Comparison of ENCODE assay signal across 14 cellular contexts in the genomic region with DNA sequence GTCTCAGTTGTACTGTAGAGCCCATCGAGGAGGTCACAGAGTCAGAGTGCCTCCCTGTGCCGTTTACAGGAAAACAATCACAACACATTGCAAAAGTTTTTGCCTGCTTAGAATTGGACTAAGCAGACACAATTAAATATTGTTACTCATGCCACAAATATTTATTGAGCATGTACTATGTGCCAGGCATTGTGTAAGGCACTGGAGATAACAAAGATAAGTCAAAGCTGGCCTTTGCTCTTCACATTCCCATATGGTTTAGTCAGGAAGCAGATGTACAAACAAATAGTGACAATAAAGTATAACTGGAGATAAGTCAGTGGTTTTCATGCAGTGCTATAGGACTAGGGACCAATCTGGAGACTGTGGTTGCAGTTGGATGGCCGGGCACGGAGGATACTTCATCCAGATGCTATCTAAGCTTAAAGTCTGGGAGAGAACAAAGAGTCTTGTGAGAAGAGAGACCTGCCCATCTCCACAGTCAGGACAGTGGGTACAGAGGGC.
DNase-seq lines count a peak whose midpoint lies in the region; ATAC-seq and TF ChIP-seq lines count a peak whose summit lies in the region.
"Had no signal": no experiment of that assay in that cellular context is flagged by ENCODE, and none has a peak within 500 bp of the region (broad histone marks: within the 10 kb centered on the region; RNA-seq: fewer than 3 reads in every experiment).

No MANE protein-coding gene starts in this region.

- H3K27me3 ChIP-seq in RWPE2 (ENCODE audit: insufficient read depth, poor library complexity, severe bottlenecking) (no peaks in the 10 kb centered on the region), mesendoderm (ENCODE audit: insufficient read depth, low read length, poor library complexity) (no peaks in the 10 kb centered on the region)
- H3K27me3 ChIP-seq: BLaER1 treated with 17β-estradiol and CSF1 and Interleukin-3, amounts not matched to agents 10 nM and 100 nM had no signal

- H3K79me2 ChIP-seq in mesendoderm (ENCODE audit: control insufficient read depth, insufficient read depth, low read length), result no peaks in the 10 kb centered on the region
- H3K79me2 ChIP-seq: parathyroid adenoma had no signal

- TF ChIP-seq CTCF in RWPE2 (IDR thresholded peaks at IDR 0.05; ENCODE audit: poor library complexity, severe bottlenecking), result no peak
- no peak for TF ChIP-seq CTCF in fibroblast of mammary gland (conservative IDR thresholded peaks at IDR 0.05; ENCODE audit: control insufficient read depth, insufficient read depth, low read depth, low read length)

- H3K4ac ChIP-seq in mesendoderm (ENCODE audit: low read depth, low read length), result no peak overlapping the region

- WGBS in mesendoderm (ENCODE audit: extremely low coverage, insufficient coverage, low lambda C conversion rate), result no CpG with 5 or more reads among the region's 4 CpGs

- H3K9me3 ChIP-seq in RWPE2 (ENCODE audit: severe bottlenecking), result no peaks in the 10 kb centered on the region
- H3K9me3 ChIP-seq: BLaER1 treated with 17β-estradiol and CSF1 and Interleukin-3, amounts not matched to agents 10 nM and 100 nM had no signal

- no peak overlapping the region for H2BK120ac ChIP-seq in mesendoderm (ENCODE audit: low read depth, low read length)

- no peaks in the 10 kb centered on the region for H3K79me1 ChIP-seq in mesendoderm (ENCODE audit: low read length)

- H3K23ac ChIP-seq in mesendoderm (ENCODE audit: low read length), result no peak overlapping the region

- no peak overlapping the region for H3K18ac ChIP-seq in mesendoderm (ENCODE audit: low read length)

- no peak overlapping the region for H4K5ac ChIP-seq in mesendoderm (ENCODE audit: low read length)

- H3K36me3 ChIP-seq in RWPE2 (ENCODE audit: low read depth), result no peaks in the 10 kb centered on the region
- H3K36me3 ChIP-seq in mesendoderm (ENCODE audit: control insufficient read depth, insufficient read depth, low read length), result no peaks in the 10 kb centered on the region
- H3K36me3 ChIP-seq: BLaER1 treated with 17β-estradiol and CSF1 and Interleukin-3, amounts not matched to agents 10 nM and 100 nM had no signal

- H3K27ac ChIP-seq in RWPE2 (ENCODE audit: poor library complexity, severe bottlenecking), result no peak overlapping the region
- no peak overlapping the region for H3K27ac ChIP-seq in mesendoderm (ENCODE audit: low read depth, low read length)
- H3K27ac ChIP-seq: BLaER1 treated with 17β-estradiol and CSF1 and Interleukin-3, amounts not matched to agents 10 nM and 100 nM; parathyroid adenoma had no signal

- no peak overlapping the region for H3K56ac ChIP-seq in mesendoderm (ENCODE audit: low read length)

- ATAC-seq in RWPE2 (ENCODE audit: low read depth), result peak; percentile 60
- no peak for ATAC-seq in GM21619 (IDR thresholded peaks at IDR 0.05; ENCODE audit: unreplicated experiment)
- ATAC-seq in HG02642 (IDR thresholded peaks at IDR 0.05; ENCODE audit: poor library complexity, unreplicated experiment), result no peak
- ATAC-seq in HG03571 (IDR thresholded peaks at IDR 0.05; ENCODE audit: unreplicated experiment), result no peak

- DNase-seq in GM04504 (ENCODE audit: low read depth) (peak; percentile 0), RWPE2 (ENCODE audit: low spot score) (no peak), fibroblast of mammary gland (ENCODE audit: low read depth) (peak; percentile 2), renal cortical epithelial cell (ENCODE audit: low read depth) (peak; percentile 57), mesendoderm (no peak)
- DNase-seq: activated CD4-positive, alpha-beta T cell treated with anti-CD3 and anti-CD28 coated beads for 1 hour; activated CD8-positive, alpha-beta memory T cell treated with anti-CD3 and anti-CD28 coated beads, Interleukin-2, amount 50 U/mL, for 48 hours; activated naive CD4-positive, alpha-beta T cell treated with Interleukin-2 at 50 U/mL for 16 hours; islet precursor cell had no signal

- no peak overlapping the region for H2BK5ac ChIP-seq in mesendoderm (ENCODE audit: low read length)

- no peak overlapping the region for H2BK15ac ChIP-seq in mesendoderm (replicated peaks; ENCODE audit: low read depth)

- no peak overlapping the region for H3K4me2 ChIP-seq in mesendoderm (ENCODE audit: low read length)
- H3K4me2 ChIP-seq: BLaER1 treated with 17β-estradiol and CSF1 and Interleukin-3, amounts not matched to agents 10 nM and 100 nM had no signal

- H2AK5ac ChIP-seq in mesendoderm (ENCODE audit: low read length), result no peak overlapping the region

- no peak overlapping the region for H4K8ac ChIP-seq in mesendoderm (ENCODE audit: low read depth, low read length)

- H3K4me3 ChIP-seq in RWPE2 (ENCODE audit: severe bottlenecking) (no peak overlapping the region), fibroblast of mammary gland (ENCODE audit: control insufficient read depth, low read depth, low read length) (no peak overlapping the region), mesendoderm (ENCODE audit: low read length) (no peak overlapping the region)
- H3K4me3 ChIP-seq: BLaER1 treated with 17β-estradiol and CSF1 and Interleukin-3, amounts not matched to agents 10 nM and 100 nM had no signal

- no peaks in the 10 kb centered on the region for H3K4me1 ChIP-seq in RWPE2 (ENCODE audit: insufficient read depth, poor library complexity, severe bottlenecking)
- H3K4me1 ChIP-seq in mesendoderm (ENCODE audit: control insufficient read depth, low read depth, low read length), result no peaks in the 10 kb centered on the region

- no peak overlapping the region for H3K9ac ChIP-seq in mesendoderm (ENCODE audit: low read length)
- H3K9ac ChIP-seq: BLaER1 treated with 17β-estradiol and CSF1 and Interleukin-3, amounts not matched to agents 10 nM and 100 nM; parathyroid adenoma had no signal

Comparison
In these comparisons a context has a peak if more than half of its experiments do, and no peak if none do; other contexts are left out.
1. DNase-seq: peak in GM04504 (single experiment), fibroblast of mammary gland (single experiment) and renal cortical epithelial cell (single experiment); none in RWPE2 (single experiment) and mesendoderm (single experiment).